8 cellular contexts compared by ENCODE assay signal in genomic region chr3:170128259-170128976, GRCh38. TPM values are rescaled to one million over a fixed set of nuclear protein-coding genes. Genes with fewer than 3 reads are reported as not detected.
DNase-seq lines count a peak whose midpoint lies in the region; ATAC-seq lines count a peak whose summit lies in the region.

No MANE protein-coding gene starts in this region.

- peaks cover 31% of the 10 kb centered on the region for H3K4me1 Mint-ChIP-seq in activated CD4-positive, alpha-beta T cell treated with anti-CD3 and anti-CD28 coated beads, Interleukin-2, amount 10 ng/mL, durations not matched to agents 7 days and 5 days

- H3K27ac Mint-ChIP-seq in activated CD4-positive, alpha-beta T cell treated with anti-CD3 and anti-CD28 coated beads, Interleukin-2, amount 10 ng/mL, durations not matched to agents 7 days and 5 days = peak overlapping the region; percentile 72

- DNase-seq in activated CD4-positive, alpha-beta T cell treated with anti-CD3 and anti-CD28 coated beads, Interleukin-2, amount 10 ng/mL, durations not matched to agents 7 days and 5 days = peak; percentile 63
- no peak for DNase-seq in activated CD4-positive, alpha-beta T cell treated with anti-CD3 and anti-CD28 coated beads for 48 hours
- DNase-seq in NCI-H82 treated with DMSO at 0.1 percent for 48 hours (lab: John Stamatoyannopoulos, UW; ENCODE audit: unreplicated experiment) (peak; percentile 19), medulla oblongata (ENCODE audit: extremely low spot score) (peak; percentile 31), midbrain (lab: John Stamatoyannopoulos, UW) (no peak), GM03348 (ENCODE audit: low spot score) (no peak)
- no peak for DNase-seq in activated CD8-positive, alpha-beta memory T cell treated with anti-CD3 and anti-CD28 coated beads, Interleukin-2, amount 50 U/mL, for 4 hours

- CTCF ChIA-PET in activated CD4-positive, alpha-beta T cell treated with anti-CD3 and anti-CD28 coated beads, Interleukin-2, amount 10 ng/mL, durations not matched to agents 7 days and 5 days (lab: Charles Lee) = interaction anchor here (0.6 to 1.4 kb wide), 2 partner anchors 9 to 1365 kb away, joined by 3 to 4 read pairs; no protein-coding TSS in a partner anchor

- peak; percentile 90 for ATAC-seq in HG02884 (IDR thresholded peaks at IDR 0.05; ENCODE audit: unreplicated experiment)

- peaks cover 43% of the 10 kb centered on the region for H3K36me3 Mint-ChIP-seq in activated CD4-positive, alpha-beta T cell treated with anti-CD3 and anti-CD28 coated beads, Interleukin-2, amount 10 ng/mL, durations not matched to agents 7 days and 5 days (ENCODE audit: low read depth)

- H3K4me3 Mint-ChIP-seq in activated CD4-positive, alpha-beta T cell treated with anti-CD3 and anti-CD28 coated beads, Interleukin-2, amount 10 ng/mL, durations not matched to agents 7 days and 5 days = peak overlapping the region; percentile 12

- no peaks in the 10 kb centered on the region for H3K27me3 Mint-ChIP-seq in activated CD4-positive, alpha-beta T cell treated with anti-CD3 and anti-CD28 coated beads, Interleukin-2, amount 10 ng/mL, durations not matched to agents 7 days and 5 days

- peaks cover under 1% of the 10 kb centered on the region for H3K9me3 Mint-ChIP-seq in activated CD4-positive, alpha-beta T cell treated with anti-CD3 and anti-CD28 coated beads, Interleukin-2, amount 10 ng/mL, durations not matched to agents 7 days and 5 days

- POLR2A ChIA-PET in activated CD4-positive, alpha-beta T cell treated with anti-CD3 and anti-CD28 coated beads, Interleukin-2, amount 10 ng/mL, durations not matched to agents 7 days and 5 days (lab: Charles Lee) = interaction anchor here (0.6 to 0.7 kb wide), 2 partner anchors 42 to 53 kb away, joined by 3 to 8 read pairs; partner anchors contain the start of gene PHC3

RNA-seq across cellular contexts. Expression of gene PHC3, which starts 53.1 kb away (rescaled TPM):
- total RNA-seq in activated CD4-positive, alpha-beta T cell treated with anti-CD3 and anti-CD28 coated beads, Interleukin-2, amount 10 ng/mL, durations not matched to agents 7 days and 5 days = 100 to 1,000 TPM in 1 of 2 experiments, 10 to 100 TPM in 1; 67.5 to 103 TPM

Comparison
In these comparisons a context has a peak if more than half of its experiments do, and no peak if none do; other contexts are left out.
1. DNase-seq: peak in activated CD4-positive, alpha-beta T cell treated with anti-CD3 and anti-CD28 coated beads, Interleukin-2, amount 10 ng/mL, durations not matched to agents 7 days and 5 days (single experiment), NCI-H82 treated with DMSO at 0.1 percent for 48 hours (single experiment) and medulla oblongata (single experiment); none in activated CD4-positive, alpha-beta T cell treated with anti-CD3 and anti-CD28 coated beads for 48 hours (single experiment), midbrain (single experiment), GM03348 (single experiment) and activated CD8-positive, alpha-beta memory T cell treated with anti-CD3 and anti-CD28 coated beads, Interleukin-2, amount 50 U/mL, for 4 hours (single experiment).